Comparison of ENCODE assay signal across 8 cellular contexts in the genomic region with DNA sequence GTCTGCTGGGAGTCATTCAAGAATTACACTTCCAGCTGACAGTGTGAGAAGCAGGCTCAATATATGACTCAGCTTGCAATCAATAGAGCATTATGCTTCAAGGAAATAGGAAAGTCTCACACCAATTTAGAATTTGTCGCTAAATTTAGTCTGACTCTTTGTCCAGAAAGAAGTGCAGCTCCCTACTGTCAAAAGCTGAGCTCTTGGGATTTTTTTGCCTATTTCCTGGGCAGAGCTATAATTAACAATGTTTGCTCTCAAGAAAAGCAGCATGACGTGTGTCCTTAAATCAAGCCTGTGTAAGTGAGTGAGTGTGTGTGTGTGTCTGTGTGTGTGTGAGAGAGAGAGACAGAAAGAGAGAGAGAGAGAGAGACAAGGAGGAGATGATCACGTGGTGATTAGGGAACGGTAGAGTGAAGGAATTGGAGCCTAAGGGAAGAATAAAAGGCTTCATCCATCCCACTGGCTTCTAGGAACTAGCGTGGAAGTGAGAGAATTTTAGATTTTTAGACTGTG. TPM values are rescaled to one million over a fixed set of nuclear protein-coding genes. Genes with fewer than 3 reads are reported as not detected.
A peak's percentile ranks its signal among the peaks of the same experiment; 100 is the strongest.
DNase-seq lines count a peak whose midpoint lies in the region; ATAC-seq and TF ChIP-seq lines count a peak whose summit lies in the region.

No MANE protein-coding gene starts in this region.

- H3K9me3 Mint-ChIP-seq in activated naive CD8-positive, alpha-beta T cell treated with anti-CD3 and anti-CD28 coated beads for 36 hours: no peaks in the 10 kb centered on the region

- DNase-seq in COLO829 (ENCODE audit: low spot score): peak; percentile 94
- DNase-seq in M059J (ENCODE audit: low read depth): peak; percentile 86
- peak; percentile 42 for DNase-seq in astrocyte of the spinal cord (ENCODE audit: low read depth, low spot score)
- no peak for DNase-seq in left lobe of liver (ENCODE audit: low spot score)
- DNase-seq in activated naive CD8-positive, alpha-beta T cell treated with anti-CD3 and anti-CD28 coated beads for 36 hours: no peak
- no peak for DNase-seq in prostate gland (ENCODE audit: low spot score)

- no peaks in the 10 kb centered on the region for H3K27me3 ChIP-seq in prostate gland (replicated peaks; ENCODE audit: insufficient read depth)

- no peaks in the 10 kb centered on the region for H3K4me1 ChIP-seq in prostate gland (replicated peaks)

- no peaks in the 10 kb centered on the region for H3K36me3 Mint-ChIP-seq in activated naive CD8-positive, alpha-beta T cell treated with anti-CD3 and anti-CD28 coated beads for 36 hours

- no peak overlapping the region for H3K27ac ChIP-seq in prostate gland

- no peak for TF ChIP-seq CTCF in astrocyte of the spinal cord (IDR thresholded peaks at IDR 0.05; ENCODE audit: low read depth, low read length)
- TF ChIP-seq CTCF in prostate gland (IDR thresholded peaks at IDR 0.05): no peak

- ATAC-seq in left lobe of liver (peak; percentile 13), GM18873 (IDR thresholded peaks at IDR 0.05; ENCODE audit: low FRiP score, unreplicated experiment) (no peak), HG03460 (IDR thresholded peaks at IDR 0.05; ENCODE audit: unreplicated experiment) (no peak)

- intact Hi-C loops in prostate gland (cut with DNase I): no loop called here

- no peak for TF ChIP-seq POLR2A in prostate gland (IDR thresholded peaks at IDR 0.05)

- no peak overlapping the region for H3K4me3 Mint-ChIP-seq in activated naive CD8-positive, alpha-beta T cell treated with anti-CD3 and anti-CD28 coated beads for 36 hours

- H3K4me3 ChIP-seq in astrocyte of the spinal cord (ENCODE audit: low read depth, low read length): no peak overlapping the region
- no peak overlapping the region for H3K4me3 ChIP-seq in prostate gland

- H3K9me3 ChIP-seq in prostate gland: no peaks in the 10 kb centered on the region

- 28% methylated on average over 5 of the region's 5 CpGs for WGBS in prostate gland

- H3K4me1 Mint-ChIP-seq in activated naive CD8-positive, alpha-beta T cell treated with anti-CD3 and anti-CD28 coated beads for 36 hours: no peaks in the 10 kb centered on the region

- no peaks in the 10 kb centered on the region for H3K36me3 ChIP-seq in prostate gland

- no peak overlapping the region for H3K27ac Mint-ChIP-seq in activated naive CD8-positive, alpha-beta T cell treated with anti-CD3 and anti-CD28 coated beads for 36 hours

- in situ Hi-C loops in astrocyte of the spinal cord (cut with HindIII; ENCODE audit: low sequenced_read_pairs): no loop called here

- H3K27me3 Mint-ChIP-seq in activated naive CD8-positive, alpha-beta T cell treated with anti-CD3 and anti-CD28 coated beads for 36 hours: no peaks in the 10 kb centered on the region

RNA-seq across cellular contexts. Expression of a gene that starts 16.4 kb away (rescaled TPM):
- total RNA-seq in M059J (2014; rRNA removed; shearing (Covaris generic)): 54.6 and 62.8 TPM in 2 replicates
- total RNA-seq in left lobe of liver (0.70 TPM), prostate gland (10 to 100 TPM in 1 of 2 donors, 1 to 10 TPM in 1; 2.9 to 17.4 TPM)
- 1 to 10 TPM; 1.9 to 2.3 TPM for total RNA-seq in activated naive CD8-positive, alpha-beta T cell treated with anti-CD3 and anti-CD28 coated beads for 36 hours

RNA-seq across cellular contexts. Expression of a gene that starts 50.4 kb away (rescaled TPM):
- 24.9 and 31.6 TPM in 2 replicates for total RNA-seq in M059J (2014; rRNA removed; shearing (Covaris generic))
- total RNA-seq in left lobe of liver: 11.0 TPM
- 10 to 100 TPM; 42.9 to 44.6 TPM for total RNA-seq in activated naive CD8-positive, alpha-beta T cell treated with anti-CD3 and anti-CD28 coated beads for 36 hours
- 10 to 100 TPM; 21.9 to 34.1 TPM for total RNA-seq in prostate gland

RNA-seq across cellular contexts. Expression of a gene that starts 59.5 kb away (rescaled TPM):
- total RNA-seq in M059J (2014; rRNA removed; shearing (Covaris generic)): 75.3 and 77.8 TPM in 2 replicates
- total RNA-seq in left lobe of liver (19.0 TPM), prostate gland (10 to 100 TPM; 23.3 to 35.6 TPM)
- 10 to 100 TPM; 25.5 to 27.7 TPM for total RNA-seq in activated naive CD8-positive, alpha-beta T cell treated with anti-CD3 and anti-CD28 coated beads for 36 hours

Comparison
In these comparisons a context has a peak if more than half of its experiments do, and no peak if none do; other contexts are left out.
1. DNase-seq: peak in COLO829 (single experiment), M059J (single experiment) and astrocyte of the spinal cord (single experiment); none in left lobe of liver (single experiment), activated naive CD8-positive, alpha-beta T cell treated with anti-CD3 and anti-CD28 coated beads for 36 hours (single experiment) and prostate gland (single experiment).